9 cellular contexts compared by ENCODE assay signal in the genomic region with DNA sequence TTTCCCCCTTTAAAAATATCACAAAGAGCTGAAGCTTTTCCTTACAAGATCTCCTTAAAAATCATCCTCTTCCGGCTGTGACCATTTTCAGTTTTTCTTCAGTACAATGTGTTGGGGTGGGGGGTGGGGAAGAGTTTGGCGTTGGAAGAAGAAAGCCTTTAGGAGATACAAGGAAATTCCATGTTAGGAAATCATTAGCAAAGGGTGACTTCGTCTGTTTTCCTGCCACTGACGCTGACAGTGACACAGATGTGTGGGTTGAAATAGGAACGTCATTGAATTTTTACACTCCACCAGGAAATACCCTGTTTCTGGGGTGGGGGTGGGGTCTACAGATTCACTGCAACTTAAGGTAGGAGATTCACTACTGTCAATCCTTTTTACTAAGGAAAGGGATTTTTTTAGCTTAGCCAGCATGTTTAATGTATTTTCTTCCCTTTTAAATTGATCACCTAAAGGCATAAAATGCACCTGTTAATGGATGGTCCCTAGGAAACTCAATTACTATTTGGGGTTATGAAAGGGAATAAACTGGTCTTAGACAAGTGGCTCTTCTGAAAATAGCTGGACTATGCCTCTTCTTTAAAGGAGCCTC. TPM values are rescaled to one million over a fixed set of nuclear protein-coding genes. Genes with fewer than 3 reads are reported as not detected.
DNase-seq lines count a peak whose midpoint lies in the region; ATAC-seq and TF ChIP-seq lines count a peak whose summit lies in the region.
"Had no signal": no experiment of that assay in that cellular context is flagged by ENCODE, and none has a peak within 500 bp of the region (broad histone marks: within the 10 kb centered on the region; RNA-seq: fewer than 3 reads in every experiment).

No MANE protein-coding gene starts in this region.

- H3K4me1 Mint-ChIP-seq in activated T-cell treated with anti-CD3 and anti-CD28 coated beads, Interleukin-2, amount 50 U/mL, for 72 hours (ENCODE audit: low read depth), result peaks cover 7% of the 10 kb centered on the region
- peaks cover 12% of the 10 kb centered on the region for H3K4me1 Mint-ChIP-seq in MCF 10A (ENCODE audit: insufficient read depth, unreplicated experiment)

- ATAC-seq in activated T-cell treated with anti-CD3 and anti-CD28 coated beads, Interleukin-2, amount 50 U/mL, for 72 hours (replicated peaks in 1 of 2), result no peak
- no peak for ATAC-seq in lower lobe of right lung
- no peak for ATAC-seq in HG02885 (IDR thresholded peaks at IDR 0.05; ENCODE audit: poor library complexity, unreplicated experiment)

- H3K9me3 Mint-ChIP-seq in activated T-cell treated with anti-CD3 and anti-CD28 coated beads, Interleukin-2, amount 50 U/mL, for 72 hours, result no peaks in the 10 kb centered on the region
- H3K9me3 Mint-ChIP-seq in MCF 10A (ENCODE audit: unreplicated experiment), result no peaks in the 10 kb centered on the region

- H3K27me3 ChIP-seq in lower lobe of right lung (ENCODE audit: low read depth) (peaks cover under 1% of the 10 kb centered on the region), tibial artery (no peaks in the 10 kb centered on the region)

- H3K27ac Mint-ChIP-seq in activated T-cell treated with anti-CD3 and anti-CD28 coated beads, Interleukin-2, amount 50 U/mL, for 72 hours, result no peak overlapping the region
- H3K27ac Mint-ChIP-seq in MCF 10A (ENCODE audit: low read depth, unreplicated experiment), result peak overlapping the region; percentile 81

- H3K4me1 ChIP-seq in lower lobe of right lung (peaks cover 3% of the 10 kb centered on the region), tibial artery (peaks cover 0 to 16% (median 2%) of the 10 kb centered on the region in 4 donors)

- POLR2A ChIA-PET in MCF 10A (lab: Yijun Ruan, JAX), result interaction anchor here (0.6 to 1.8 kb wide), 3 partner anchors 13 to 397 kb away, joined by 3 to 5 read pairs (median 4); no protein-coding TSS in a partner anchor

- H3K36me3 ChIP-seq in lower lobe of right lung (no peaks in the 10 kb centered on the region), tibial artery (no peaks in the 10 kb centered on the region)

- peak overlapping the region; percentile 68 for H3K27ac ChIP-seq in lower lobe of right lung
- H3K27ac ChIP-seq in tibial artery, result peak overlapping the region; percentile 91 to 96

- DNase-seq in activated T-cell treated with anti-CD3 and anti-CD28 coated beads, Interleukin-2, amount 50 U/mL, for 72 hours, result no peak
- no peak for DNase-seq in activated T-cell treated with anti-CD3 and anti-CD28 coated beads, Interleukin-2, amount 50 U/mL, for 48 hours
- DNase-seq in MCF 10A (ENCODE audit: unreplicated experiment), result peak; percentile 29
- DNase-seq in lower lobe of right lung, result no peak
- DNase-seq in tibial artery, result no peak
- DNase-seq in activated gamma-delta T cell treated with Interleukin-2 at 50 U/mL for 16 hours, result no peak
- DNase-seq in stimulated activated CD4-positive, alpha-beta T cell treated with anti-CD3 and anti-CD28 coated beads, Interleukin-1b, Interleukin-23, amount 100 ng/mL, for 48 hours, result no peak
- DNase-seq: GDM1 had no signal

- CTCF ChIA-PET in MCF 10A (lab: Yijun Ruan, JAX), result interaction anchor here (0.6 to 2.5 kb wide), 7 partner anchors 9 to 872 kb away, joined by 3 to 9 read pairs (median 4); no protein-coding TSS in a partner anchor

- BruUV-seq in MCF 10A (replicated peaks; lab: Mats Ljungman, UMichigan), result no TSS peak

- H3K9me3 ChIP-seq in lower lobe of right lung (no peaks in the 10 kb centered on the region), tibial artery (no peaks in the 10 kb centered on the region)

- peaks cover 0 to 1% of the 10 kb centered on the region in 2 donors for H3K36me3 Mint-ChIP-seq in activated T-cell treated with anti-CD3 and anti-CD28 coated beads, Interleukin-2, amount 50 U/mL, for 72 hours (ENCODE audit: insufficient read depth in 2 of 2)
- H3K36me3 Mint-ChIP-seq in MCF 10A (ENCODE audit: insufficient read depth, unreplicated experiment), result peaks cover 4% of the 10 kb centered on the region

- TF ChIP-seq CTCF in MCF 10A (IDR thresholded peaks at IDR 0.05; ENCODE audit: unreplicated experiment), result no peak
- TF ChIP-seq CTCF in lower lobe of right lung (IDR thresholded peaks at IDR 0.05), result no peak
- TF ChIP-seq CTCF in tibial artery (IDR thresholded peaks at IDR 0.05), result no peak

- H3K4me3 ChIP-seq in lower lobe of right lung (peak overlapping the region; percentile 63), tibial artery (peak overlapping the region; percentile 57 to 68)

- intact Hi-C loops in MCF 10A (cut with micrococcal nuclease), result loop anchor here (10.0 kb wide), 1 partner anchor 312 kb away; no protein-coding TSS in a partner anchor
- intact Hi-C loops in lower lobe of right lung (cut with DNase I), result no loop called here
- intact Hi-C loops in tibial artery (cut with DNase I; ENCODE audit: low total_unique reads), result no loop called here

- H3K4me3 Mint-ChIP-seq in activated T-cell treated with anti-CD3 and anti-CD28 coated beads, Interleukin-2, amount 50 U/mL, for 72 hours, result peak overlapping the region; percentile 77 to 85
- H3K4me3 Mint-ChIP-seq in MCF 10A (ENCODE audit: unreplicated experiment), result peak overlapping the region; percentile 72

- peaks cover 4% of the 10 kb centered on the region for H3K27me3 Mint-ChIP-seq in activated T-cell treated with anti-CD3 and anti-CD28 coated beads, Interleukin-2, amount 50 U/mL, for 72 hours (ENCODE audit: low read depth)
- no peaks in the 10 kb centered on the region for H3K27me3 Mint-ChIP-seq in MCF 10A (ENCODE audit: insufficient read depth, unreplicated experiment)

RNA-seq across cellular contexts. Expression of a gene that starts 3.9 kb away (rescaled TPM):
- 1 to 10 TPM; 2.7 to 3.4 TPM for total RNA-seq in activated T-cell treated with anti-CD3 and anti-CD28 coated beads, Interleukin-2, amount 50 U/mL, for 72 hours
- total RNA-seq in MCF 10A (2022), result 1.7 and 1.9 TPM in 2 replicates
- total RNA-seq in lower lobe of right lung, result 3.0 TPM
